20 cellular contexts compared by ENCODE assay signal in the genomic region with DNA sequence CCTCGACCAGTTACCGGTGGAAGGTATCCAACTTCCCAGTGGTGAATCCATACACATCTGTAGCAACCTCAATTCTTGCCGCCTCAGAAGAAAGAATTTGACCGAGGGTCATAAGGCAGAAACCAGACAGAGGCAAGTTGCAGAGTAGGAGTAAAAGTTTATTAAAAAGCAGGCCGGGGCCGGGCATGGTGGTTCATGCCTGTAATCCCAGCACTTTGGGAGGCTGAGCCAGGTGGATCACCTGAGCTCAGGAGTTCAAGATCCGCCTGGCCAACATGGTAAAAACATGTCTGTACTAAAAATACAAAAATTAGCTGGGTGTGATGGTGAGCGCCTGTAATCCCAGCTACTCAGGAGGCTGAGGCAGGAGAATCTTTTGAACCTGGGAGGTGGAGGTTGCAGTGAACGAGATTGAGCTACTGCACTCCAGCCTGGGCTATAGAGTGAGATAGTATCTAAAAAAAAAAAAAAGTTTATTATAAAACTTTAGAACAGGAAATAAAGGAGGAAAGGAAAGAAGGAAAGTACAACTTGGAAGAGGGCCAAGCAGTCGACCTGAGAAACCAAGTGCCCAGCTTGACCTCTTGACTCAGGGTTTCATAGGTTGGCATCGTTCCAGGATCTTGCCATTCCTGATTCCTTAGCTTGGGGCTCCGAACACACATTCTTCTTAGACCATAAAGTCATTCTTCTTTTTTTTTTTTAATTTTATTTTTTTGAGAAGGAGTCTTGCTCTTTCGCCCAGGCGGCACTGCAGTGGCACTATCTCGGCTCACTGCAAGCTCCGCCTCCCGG. TPM values are rescaled to one million over a fixed set of nuclear protein-coding genes. Genes with fewer than 3 reads are reported as not detected.
A peak's percentile ranks its signal among the peaks of the same experiment; 100 is the strongest.
DNase-seq lines count a peak whose midpoint lies in the region; FAIRE-seq and TF ChIP-seq lines count a peak whose summit lies in the region.
"Had no signal": no experiment of that assay in that cellular context is flagged by ENCODE, and none has a peak within 500 bp of the region (broad histone marks: within the 10 kb centered on the region; RNA-seq: fewer than 3 reads in every experiment).

No MANE protein-coding gene starts in this region.

- no peaks in the 10 kb centered on the region for H3K9me3 Mint-ChIP-seq in neural crest cell
- no peaks in the 10 kb centered on the region for H3K9me3 Mint-ChIP-seq in endodermal cell
- H3K9me3 Mint-ChIP-seq: effector memory CD8-positive, alpha-beta T cell; natural killer cell treated with Interleukin-12 subunit alpha and Interleukin-12 subunit beta and Interleukin-15 and Interleukin-18, amount 100 ng/mL, for 72 hours had no signal

- H3K27ac ChIP-seq in colonic mucosa (no peak overlapping the region), endodermal cell (ENCODE audit: low read depth, low read length) (no peak overlapping the region)
- H3K27ac ChIP-seq: 22Rv1 had no signal

- H3K36me3 ChIP-seq in colonic mucosa (no peaks in the 10 kb centered on the region), endodermal cell (ENCODE audit: control insufficient read depth, insufficient read depth, low read length) (peaks cover 8% of the 10 kb centered on the region)

- no peak overlapping the region for H3K4me3 ChIP-seq in LNCaP clone FGC (ENCODE audit: low read depth, low read length)
- no peak overlapping the region for H3K4me3 ChIP-seq in colonic mucosa
- no peak overlapping the region for H3K4me3 ChIP-seq in endodermal cell (ENCODE audit: low read length)
- H3K4me3 ChIP-seq: lung had no signal

- H3K36me3 Mint-ChIP-seq in neural crest cell (ENCODE audit: low read depth) (peaks cover 3% of the 10 kb centered on the region), endodermal cell (ENCODE audit: low read depth) (peaks cover 9% of the 10 kb centered on the region)
- H3K36me3 Mint-ChIP-seq: natural killer cell treated with Interleukin-12 subunit alpha and Interleukin-12 subunit beta and Interleukin-15 and Interleukin-18, amount 100 ng/mL, for 72 hours had no signal

- H3K9ac ChIP-seq in colonic mucosa (ENCODE audit: low read depth in 2 of 2, low read length in 2 of 2) (no peak overlapping the region), endodermal cell (ENCODE audit: extremely low read depth, low read length, poor library complexity, severe bottlenecking) (no peak overlapping the region)

- H3K27me3 Mint-ChIP-seq in neural crest cell (ENCODE audit: low read depth) (no peaks in the 10 kb centered on the region), endodermal cell (ENCODE audit: insufficient read depth) (no peaks in the 10 kb centered on the region)
- H3K27me3 Mint-ChIP-seq: effector memory CD8-positive, alpha-beta T cell; natural killer cell treated with Interleukin-12 subunit alpha and Interleukin-12 subunit beta and Interleukin-15 and Interleukin-18, amount 100 ng/mL, for 72 hours had no signal

- peaks cover 6% of the 10 kb centered on the region for H3K4me1 Mint-ChIP-seq in neural crest cell
- H3K4me1 Mint-ChIP-seq in endodermal cell, result no peaks in the 10 kb centered on the region

- 92 to 93% methylated on average over 7 to 17 of the region's 17 CpGs for WGBS in endodermal cell (ENCODE audit: insufficient coverage in 1 of 2, insufficient read length in 1 of 2), 2 experiments

- H3K4me3 Mint-ChIP-seq in neural crest cell (peak overlapping the region; percentile 69), endodermal cell (no peak overlapping the region)
- H3K4me3 Mint-ChIP-seq: natural killer cell treated with Interleukin-12 subunit alpha and Interleukin-12 subunit beta and Interleukin-15 and Interleukin-18, amount 100 ng/mL, for 72 hours had no signal

- H3K27me3 ChIP-seq in colonic mucosa, result no peaks in the 10 kb centered on the region
- no peaks in the 10 kb centered on the region for H3K27me3 ChIP-seq in endodermal cell (ENCODE audit: control insufficient read depth, insufficient read depth, low read length, poor library complexity, severe bottlenecking)

- FAIRE-seq in GM19239 (lab: Jason Lieb, UNC), result no peak
- FAIRE-seq: GM18507 had no signal

- TF ChIP-seq CTCF in LNCaP clone FGC (IDR thresholded peaks at IDR 0.05; ENCODE audit: control insufficient read depth, extremely low read depth, insufficient read depth) (no peak), colonic mucosa (IDR thresholded peaks at IDR 0.05) (no peak), neural crest cell (conservative IDR thresholded peaks at IDR 0.05) (no peak), endodermal cell (conservative IDR thresholded peaks at IDR 0.05) (no peak)

- intact Hi-C loops in colonic mucosa (cut with DNase I), result no loop called here

- H3K27ac Mint-ChIP-seq in neural crest cell (ENCODE audit: unreplicated experiment) (no peak overlapping the region), endodermal cell (no peak overlapping the region)

- H3K9me3 ChIP-seq in colonic mucosa, result no peaks in the 10 kb centered on the region
- no peaks in the 10 kb centered on the region for H3K9me3 ChIP-seq in endodermal cell (ENCODE audit: control insufficient read depth, low read length)

- DNase-seq in DMS 273 (lab: John Stamatoyannopoulos, UW; ENCODE audit: unreplicated experiment) (peak; percentile 8), DMS 273 treated with DMSO at 0.1 percent for 48 hours (lab: John Stamatoyannopoulos, UW) (no peak), LNCaP clone FGC (ENCODE audit: low read depth) (peak; percentile 4), colonic mucosa (peak; percentile 31), neural crest cell (ENCODE audit: low read depth, low spot score) (no peak), endodermal cell (no peak), GM19239 (ENCODE audit: insufficient read length, low spot score) (no peak), EL (no peak)
- DNase-seq: activated effector memory CD4-positive, alpha-beta T cell treated with Interleukin-2 at 50 U/mL for 16 hours; amniotic stem cell; DMS79; effector memory CD8-positive, alpha-beta T cell; NCI-H187; NCI-H446; Right ventricle myocardium superior had no signal

- H3K4me1 ChIP-seq in colonic mucosa (peaks cover 8% of the 10 kb centered on the region), endodermal cell (ENCODE audit: control insufficient read depth, insufficient read depth, low read length) (no peaks in the 10 kb centered on the region)

RNA-seq across cellular contexts. Expression of gene RGL4, which starts 27.8 kb away (rescaled TPM):
- total RNA-seq in colonic mucosa, result under 1 TPM; 0.35 to 0.45 TPM
- not detected in 2 replicates for total RNA-seq in neural crest cell
- not detected for total RNA-seq in endodermal cell
- not detected for polyA plus RNA-seq in endodermal cell (2013, experiment 1 of 2)
- polyA plus RNA-seq in endodermal cell (2013, experiment 2 of 2), result not detected
- total RNA-seq: Right ventricle myocardium superior had no signal
- polyA plus RNA-seq: BJ had no signal

RNA-seq across cellular contexts. Expression of gene ZNF70, which starts 32.3 kb away (rescaled TPM):
- total RNA-seq in colonic mucosa, result 1 to 10 TPM; 2.8 to 3.5 TPM
- 11.4 and 13.0 TPM in 2 replicates for total RNA-seq in neural crest cell
- 1 to 10 TPM; 4.7 to 5.7 TPM for total RNA-seq in endodermal cell
- polyA plus RNA-seq in endodermal cell (2013, experiment 1 of 2), result 4.4 TPM
- polyA plus RNA-seq in endodermal cell (2013, experiment 2 of 2), result 3.8 TPM

RNA-seq across cellular contexts. Expression of gene VPREB3, which starts 35.7 kb away (rescaled TPM):
- total RNA-seq in colonic mucosa, result 1 to 10 TPM; 1.2 to 1.9 TPM
- not detected in 2 replicates for total RNA-seq in neural crest cell
- not detected for total RNA-seq in endodermal cell
- not detected for polyA plus RNA-seq in endodermal cell (2013, experiment 1 of 2)
- not detected for polyA plus RNA-seq in endodermal cell (2013, experiment 2 of 2)
- total RNA-seq: lung had no signal

RNA-seq across cellular contexts. Expression of gene C22orf15, which starts 44.2 kb away (rescaled TPM):
- not detected for total RNA-seq in colonic mucosa
- 0.41 and 0.79 TPM in 2 replicates for total RNA-seq in neural crest cell
- 1 to 10 TPM; 1.5 to 2.2 TPM for total RNA-seq in endodermal cell
- 2.7 TPM for polyA plus RNA-seq in endodermal cell (2013, experiment 1 of 2)
- polyA plus RNA-seq in endodermal cell (2013, experiment 2 of 2), result 3.0 TPM
- total RNA-seq: Right ventricle myocardium superior had no signal

RNA-seq across cellular contexts. Expression of gene CHCHD10, which starts 49.2 kb away (rescaled TPM):
- total RNA-seq in colonic mucosa (100 to 1,000 TPM; 420 to 719 TPM), neural crest cell (35.8 and 38.8 TPM in 2 replicates), endodermal cell (100 to 1,000 TPM in 1 of 2 donors, 10 to 100 TPM in 1; 76.1 to 103 TPM)
- polyA plus RNA-seq in endodermal cell (2013, experiment 1 of 2), result 75.1 TPM
- polyA plus RNA-seq in endodermal cell (2013, experiment 2 of 2), result 66.0 TPM

Comparison
In these comparisons a context has a peak if more than half of its experiments do, and no peak if none do; other contexts are left out.
1. DNase-seq: peak in DMS 273 (single experiment), LNCaP clone FGC (single experiment) and colonic mucosa (single experiment); none in DMS 273 treated with DMSO at 0.1 percent for 48 hours (single experiment), neural crest cell (single experiment), endodermal cell (single experiment), GM19239 (single experiment) and EL (single experiment).